1 cellular context compared by ENCODE assay signal in genomic region chr2:11680901-11681721, GRCh38.
TF ChIP-seq lines count a peak whose summit lies in the region.

No MANE protein-coding gene starts in this region.

TF ChIP-seq in HCT116, 20 proteins besides CTCF, POLR2A, EP300 and RAD21:
- peak; percentile 35 for TF ChIP-seq TCF7L2 (IDR thresholded peaks at IDR 0.05; ENCODE audit: borderline replicate concordance, extremely low read depth, insufficient read depth, insufficient read length)
- TF ChIP-seq MAX (IDR thresholded peaks at IDR 0.05) = no peak
- no peak for TF ChIP-seq ELF1 (IDR thresholded peaks at IDR 0.05; ENCODE audit: borderline replicate concordance, low read depth)
- TF ChIP-seq CEBPB (IDR thresholded peaks at IDR 0.05; ENCODE audit: low read depth) = no peak
- TF ChIP-seq ZBTB33 (IDR thresholded peaks at IDR 0.05; ENCODE audit: extremely low read depth, insufficient replicate concordance, low read length) = no peak
